ENCODE assay signal across 1 cellular context in the genomic region with DNA sequence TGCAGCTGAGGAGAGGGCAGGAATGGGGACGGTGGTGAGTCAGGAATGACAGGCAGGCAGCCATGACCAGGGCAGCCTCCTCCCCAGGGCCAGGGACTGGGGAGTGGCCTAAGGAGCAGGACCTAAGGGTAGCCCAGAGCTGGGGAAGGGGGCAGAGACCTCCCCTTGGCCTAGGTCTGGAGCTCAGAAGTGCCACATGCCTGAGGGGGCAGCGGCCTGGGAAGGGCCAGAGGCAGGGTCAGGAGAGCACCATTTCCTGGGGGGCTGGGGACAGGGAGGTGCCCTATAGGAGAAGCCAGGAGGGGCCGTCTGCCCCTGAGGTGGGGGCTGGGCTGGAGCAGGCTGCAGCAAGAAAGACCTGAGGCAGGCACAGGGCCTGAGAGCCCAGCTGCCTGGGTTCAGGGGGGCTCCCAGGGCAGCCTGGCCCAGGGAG.
TF ChIP-seq lines count a peak whose summit lies in the region.

No MANE protein-coding gene starts in this region.

TF ChIP-seq in IMR-90, 13 proteins besides CTCF, POLR2A, EP300 and RAD21:
- TF ChIP-seq FOS (IDR thresholded peaks at IDR 0.05; ENCODE audit: low read depth, low read length) (no peak), SMC3 (IDR thresholded peaks at IDR 0.05; ENCODE audit: low read depth, low read length) (no peak), BHLHE40 (IDR thresholded peaks at IDR 0.05; ENCODE audit: low read depth, low read length) (no peak)
